Comparison of ENCODE assay signal across 1 cellular context in genomic region chr19:17468302-17469091, GRCh38.
TF ChIP-seq lines count a peak whose summit lies in the region.

No MANE protein-coding gene starts in this region.

TF ChIP-seq in endothelial cell of umbilical vein, 7 proteins besides CTCF, POLR2A, EP300 and RAD21:
- TF ChIP-seq POLR2AphosphoS5 (IDR thresholded peaks at IDR 0.05; ENCODE audit: insufficient read depth, low read depth, low read length) (no peak), FOS (IDR thresholded peaks at IDR 0.05; ENCODE audit: borderline replicate concordance, insufficient read depth, low read length) (no peak), GATA2 (IDR thresholded peaks at IDR 0.05; ENCODE audit: insufficient read depth, insufficient read length, low read depth, low read length) (no peak), MYC (IDR thresholded peaks at IDR 0.05; ENCODE audit: low read depth, low read length) (no peak), EZH2 (IDR thresholded peaks at IDR 0.05; ENCODE audit: borderline replicate concordance, low read depth, low read length, severe bottlenecking) (no peak), JUN (IDR thresholded peaks at IDR 0.05; ENCODE audit: borderline replicate concordance, insufficient read depth, insufficient read length, low read depth) (no peak), MAX (IDR thresholded peaks at IDR 0.05; ENCODE audit: insufficient read depth, insufficient read length) (no peak)
TF ChIP-seq in endothelial cell of umbilical vein: peak in this region for 0.
